ENCODE assay signal across 8 cellular contexts in genomic region chr1:17125756-17126237, GRCh38. TPM values are rescaled to one million over a fixed set of nuclear protein-coding genes. Genes with fewer than 3 reads are reported as not detected.
DNase-seq lines count a peak whose midpoint lies in the region; ATAC-seq, FAIRE-seq and TF ChIP-seq lines count a peak whose summit lies in the region.

No MANE protein-coding gene starts in this region.

- no peaks in the 10 kb centered on the region for H3K79me2 ChIP-seq in GM23338 (replicated peaks; ENCODE audit: insufficient read depth)
- no peaks in the 10 kb centered on the region for H3K79me2 ChIP-seq in HepG2 (ENCODE audit: insufficient read depth, low read length)

- peak; percentile 53 for FAIRE-seq in HepG2 (lab: Jason Lieb, UNC)

- no peaks in the 10 kb centered on the region for H3K9me3 ChIP-seq in HepG2 (ENCODE audit: low read length)

- TF ChIP-seq POLR2A in HepG2 (IDR thresholded peaks at IDR 0.05; ENCODE audit: insufficient read depth in 1 of 2, low read depth in 2 of 2, low read length in 2 of 2) = no peak

- no peak for TF ChIP-seq EP300 in HepG2 (IDR thresholded peaks at IDR 0.05; ENCODE audit: low read depth in 2 of 2, low read length in 2 of 2)
- TF ChIP-seq EP300 in HepG2 (CRISPR knock-in tag; IDR thresholded peaks at IDR 0.05; ENCODE audit: borderline replicate concordance) = no peak

- no peaks in the 10 kb centered on the region for H4K20me1 ChIP-seq in GM23338 (replicated peaks; ENCODE audit: insufficient read depth)
- no peaks in the 10 kb centered on the region for H4K20me1 ChIP-seq in HepG2 (ENCODE audit: insufficient read depth, low read length)

- H3K9ac ChIP-seq in HepG2 (ENCODE audit: insufficient read depth, low read depth, low read length) = no peak overlapping the region

- POLR2A ChIA-PET in HepG2 (lab: Yijun Ruan, JAX) = no interaction called here

- H3K36me3 Mint-ChIP-seq in GM23338 (ENCODE audit: low read depth) = no peaks in the 10 kb centered on the region

- TF ChIP-seq CTCF in GM23338 (conservative IDR thresholded peaks at IDR 0.05; ENCODE audit: low read depth in 2 of 2) = peak; percentile 91 to 98
- peak; percentile 93 for TF ChIP-seq CTCF in HepG2 (CRISPR knock-in tag; IDR thresholded peaks at IDR 0.05)

- H3K4me2 ChIP-seq in GM23338 (no peak overlapping the region), HepG2 (ENCODE audit: low read depth, low read length) (no peak overlapping the region)

- H3K4me3 ChIP-seq in GM23338 = no peak overlapping the region
- H3K4me3 ChIP-seq in HepG2 (replicated peaks in 1 of 3; ENCODE audit: insufficient read depth in 1 of 3, low read depth in 2 of 3, low read length in 3 of 3) = no peak overlapping the region

- peaks cover 16% of the 10 kb centered on the region for H3K4me1 ChIP-seq in GM23338 (ENCODE audit: insufficient read depth)
- H3K4me1 ChIP-seq in HepG2 (ENCODE audit: insufficient read depth, low read length) = peaks cover 26% of the 10 kb centered on the region

- in situ Hi-C loops in HepG2 (cut with HindIII; ENCODE audit: extremely low pct_ligation_motif_present, low pct_unique_long_range_greater_than_20kb) = loop anchor here (5.0 kb wide), 1 partner anchor 112 kb away; no protein-coding TSS in a partner anchor

- H2AFZ ChIP-seq in GM23338 = peak overlapping the region; percentile 99
- no peak overlapping the region for H2AFZ ChIP-seq in HepG2 (ENCODE audit: low read length)

- H3K9me3 Mint-ChIP-seq in GM23338 = no peaks in the 10 kb centered on the region

- DNase-seq in Ammon's horn (ENCODE audit: low spot score) = peak; percentile 91
- peak; percentile 94 for DNase-seq in GM23338 (ENCODE audit: low spot score)
- DNase-seq in NCI-H226 = peak; percentile 62
- DNase-seq in activated CD4-positive, alpha-beta T cell treated with anti-CD3 and anti-CD28 coated beads for 4 hours = peak; percentile 79 to 82
- DNase-seq in cerebellum (ENCODE audit: low spot score) = peak; percentile 83
- DNase-seq in HepG2 (ENCODE audit: low spot score) = peak; percentile 66
- peak; percentile 68 to 87 for DNase-seq in stimulated activated CD4-positive, alpha-beta T cell treated with anti-CD3 and anti-CD28 coated beads, Interleukin-4, amount 100 ng/mL, for 4 hours

- H3K9me2 ChIP-seq in GM23338 (ENCODE audit: insufficient read depth) = no peaks in the 10 kb centered on the region

- TF ChIP-seq RAD21 in HepG2 (CRISPR knock-in tag; IDR thresholded peaks at IDR 0.05) = peak; percentile 92

- H3K36me3 ChIP-seq in GM23338 (ENCODE audit: insufficient read depth) (no peaks in the 10 kb centered on the region), HepG2 (replicated peaks in 1 of 2; ENCODE audit: control insufficient read depth in 1 of 2, insufficient read depth in 2 of 2, low read length in 2 of 2) (no peaks in the 10 kb centered on the region)

- H3K27me3 ChIP-seq in GM23338 (ENCODE audit: insufficient read depth) (no peaks in the 10 kb centered on the region), HepG2 (ENCODE audit: control insufficient read depth in 1 of 2, insufficient read depth in 2 of 2, low read length in 2 of 2) (peaks cover 0 to 4% of the 10 kb centered on the region in 2 experiments; a peak in 1 of 5 replicates)

- no TSS peak for BruUV-seq in HepG2 (replicated peaks; lab: Mats Ljungman, UMichigan)

- H3K27ac Mint-ChIP-seq in GM23338 = no peak overlapping the region

- CTCF ChIA-PET in HepG2 (lab: Yijun Ruan, JAX; ENCODE audit: low intra/inter-chr PET ratio, low total read pairs) = interaction anchor here (1.1 to 2.4 kb wide), 7 partner anchors 107 to 281 kb away, joined by 3 to 38 read pairs (median 4); no protein-coding TSS in a partner anchor

- intact Hi-C loops in HepG2 (cut with micrococcal nuclease; ENCODE audit: unreplicated experiment) = loop anchor here (1.0 to 2.0 kb wide), 2 partner anchors 112 to 211 kb away; no protein-coding TSS in a partner anchor

- 0 out of 2 replicates have a peak, but pooled peaks cover 6% of the 10 kb centered on the region for H3F3A ChIP-seq in GM23338 (replicated peaks; ENCODE audit: low read depth)

- 8% methylated on average over 13 of the region's 16 CpGs for WGBS in HepG2 (ENCODE audit: low lambda C conversion rate)

- peaks cover 17% of the 10 kb centered on the region for H3K27me3 Mint-ChIP-seq in GM23338 (ENCODE audit: insufficient read depth, low read depth, poor library complexity)

- ATAC-seq in GM23338 = peak; percentile 90
- ATAC-seq in HepG2 = peak; percentile 91
- no peak for ATAC-seq in HG03378 (IDR thresholded peaks at IDR 0.05; ENCODE audit: unreplicated experiment)

- peaks cover 31% of the 10 kb centered on the region for H3K4me1 Mint-ChIP-seq in GM23338

- H3K27ac ChIP-seq in GM23338 (ENCODE audit: low read depth) (no peak overlapping the region), HepG2 (ENCODE audit: extremely low read length, insufficient read depth, low read length) (no peak overlapping the region)

- no peak overlapping the region for H3K4me3 Mint-ChIP-seq in GM23338

TF ChIP-seq in HepG2, 621 proteins besides CTCF, POLR2A, EP300 and RAD21 (continues in another document):
- TF ChIP-seq CEBPB (IDR thresholded peaks at IDR 0.05; ENCODE audit: borderline replicate concordance, low read depth, low read length) (no peak; the same call in 1 of the 2 replicates), ZNF761 (CRISPR knock-in tag; conservative IDR thresholded peaks at IDR 0.05) (no peak), XRCC5 (optimal IDR thresholded peaks at IDR 0.05; ENCODE audit: low read length) (peak; percentile 67), NRL (CRISPR knock-in tag; IDR thresholded peaks at IDR 0.05; ENCODE audit: borderline replicate concordance) (0 out of 2 replicates have a peak, but pooled peaks have one; percentile 51), GPBP1L1 (CRISPR knock-in tag; IDR thresholded peaks at IDR 0.05) (no peak), ZNF17 (CRISPR knock-in tag; IDR thresholded peaks at IDR 0.05) (no peak), POGK (CRISPR knock-in tag; conservative IDR thresholded peaks at IDR 0.05) (0 out of 2 replicates have a peak, but pooled peaks have one; percentile 36), ZNF333 (CRISPR knock-in tag; IDR thresholded peaks at IDR 0.05; ENCODE audit: borderline replicate concordance) (no peak), NFYC (CRISPR knock-in tag; IDR thresholded peaks at IDR 0.05) (no peak), ZNF883 (CRISPR knock-in tag; IDR thresholded peaks at IDR 0.05; ENCODE audit: not compliant biosample characterization) (no peak), MAFG (CRISPR knock-in tag; IDR thresholded peaks at IDR 0.05) (no peak), ZNF816 (CRISPR knock-in tag; IDR thresholded peaks at IDR 0.05; ENCODE audit: borderline replicate concordance) (no peak), ZFX (CRISPR knock-in tag; IDR thresholded peaks at IDR 0.05; ENCODE audit: low read depth) (0 out of 2 replicates have a peak, but pooled peaks have one; percentile 50)

RNA-seq across cellular contexts. Expression of gene PADI2, which starts 6.5 kb away (rescaled TPM):
- total RNA-seq in GM23338 (2014; rRNA removed; shearing (Covaris generic)) = 3.7 and 4.3 TPM in 2 replicates
- polyA plus RNA-seq in GM23338 (2016; fragmentation: Nextera tagmentation; extraction: Ambion mirVana) (1.7 TPM in 2 replicates), HepG2 (2011; rRNA removed) (not detected in 2 replicates)
- total RNA-seq in cerebellum (2.1 TPM), HepG2 (2016; rRNA removed; fragmentation: Illumina TruSeq; extraction: Trizol) (not detected in 2 replicates)
- total RNA-seq in HepG2 (2016; cell fraction: cytosol; rRNA removed; fragmentation: Illumina TruSeq; extraction: Trizol; ENCODE audit: low read depth) = not detected in 2 replicates
- not detected in 2 replicates for total RNA-seq in HepG2 (2016; cell fraction: insoluble cytoplasmic fraction; rRNA removed; fragmentation: Illumina TruSeq; extraction: Trizol)
- not detected in 2 replicates for total RNA-seq in HepG2 (2016; cell fraction: membrane; rRNA removed; fragmentation: Illumina TruSeq; extraction: Trizol)
- total RNA-seq in HepG2 (2016; cell fraction: nucleus; rRNA removed; fragmentation: Illumina TruSeq; extraction: Trizol) = not detected in 2 replicates
- polyA plus RNA-seq in HepG2 (2011; cell fraction: cytosol; rRNA removed) = not detected in 2 replicates
- polyA plus RNA-seq in HepG2 (2011; cell fraction: nucleus; rRNA removed) = not detected in 2 replicates
- polyA plus RNA-seq in HepG2 (2012) = not detected in 2 replicates
- not detected in 2 replicates for polyA plus RNA-seq in HepG2 (2016; cell fraction: cytosol; fragmentation: Illumina TruSeq; extraction: Trizol; ENCODE audit: low read depth)
- not detected in 2 replicates for polyA plus RNA-seq in HepG2 (2016; cell fraction: insoluble cytoplasmic fraction; fragmentation: Illumina TruSeq; extraction: Trizol; ENCODE audit: low read depth)
- not detected in 2 replicates for polyA plus RNA-seq in HepG2 (2016; cell fraction: membrane; fragmentation: Illumina TruSeq; extraction: Trizol; ENCODE audit: low read depth)
- not detected in 2 replicates for polyA plus RNA-seq in HepG2 (2016; cell fraction: nucleus; fragmentation: Illumina TruSeq; extraction: Trizol; ENCODE audit: insufficient read depth, low read depth)
- polyA minus RNA-seq in HepG2 (2011; rRNA and poly(A)+ RNA removed; ENCODE audit: low replicate concordance) = 3.2 TPM in 1 of 2 replicates, not detected in the other
- not detected in 2 replicates for polyA minus RNA-seq in HepG2 (2011; cell fraction: cytosol; rRNA and poly(A)+ RNA removed)
- polyA minus RNA-seq in HepG2 (2011; cell fraction: nucleus; rRNA and poly(A)+ RNA removed) = not detected in 2 replicates
